In genomic region chr15:70001859-70002258, GRCh38 we compare ENCODE assay signal across 24 cellular contexts.
DNase-seq lines count a peak whose midpoint lies in the region; ATAC-seq, FAIRE-seq and TF ChIP-seq lines count a peak whose summit lies in the region.
"Had no signal": no experiment of that assay in that cellular context is flagged by ENCODE, and none has a peak within 500 bp of the region (broad histone marks: within the 10 kb centered on the region; RNA-seq: fewer than 3 reads in every experiment).

No MANE protein-coding gene starts in this region.

- H3K9me3 ChIP-seq in WERI-Rb-1 (ENCODE audit: severe bottlenecking) (peaks cover 8% of the 10 kb centered on the region), right lobe of liver (no peaks in the 10 kb centered on the region), upper lobe of right lung (peaks cover 4% of the 10 kb centered on the region), breast epithelium (peaks cover 11 to 14% of the 10 kb centered on the region in 2 donors)
- H3K9me3 ChIP-seq: BE2C had no signal

- TF ChIP-seq POLR2A in right lobe of liver (IDR thresholded peaks at IDR 0.05) (no peak), breast epithelium (IDR thresholded peaks at IDR 0.05) (no peak)

- H3K27ac Mint-ChIP-seq in activated CD8-positive, alpha-beta memory T cell treated with anti-CD3 and anti-CD28 coated beads, Interleukin-2, amount 10 ng/mL, durations not matched to agents 7 days and 5 days = no peak overlapping the region
- H3K27ac Mint-ChIP-seq: CD4-positive, alpha-beta T cell; GM23338; H9 had no signal

- CTCF ChIA-PET in activated CD8-positive, alpha-beta memory T cell treated with anti-CD3 and anti-CD28 coated beads, Interleukin-2, amount 10 ng/mL, durations not matched to agents 7 days and 5 days (lab: Charles Lee) = no interaction called here

- no peaks in the 10 kb centered on the region for H3K27me3 ChIP-seq in WERI-Rb-1 (ENCODE audit: insufficient read depth, low read depth, severe bottlenecking)
- no peaks in the 10 kb centered on the region for H3K27me3 ChIP-seq in right lobe of liver
- no peaks in the 10 kb centered on the region for H3K27me3 ChIP-seq in upper lobe of right lung
- H3K27me3 ChIP-seq in breast epithelium = no peaks in the 10 kb centered on the region
- H3K27me3 ChIP-seq: BE2C; BLaER1 treated with 17β-estradiol and CSF1 and Interleukin-3, amounts not matched to agents 10 nM and 100 nM had no signal

- intact Hi-C loops in right lobe of liver (cut with DNase I) (no loop called here), upper lobe of right lung (cut with DNase I) (no loop called here), breast epithelium (cut with DNase I; ENCODE audit: low total_unique reads) (no loop called here)

- peak in 3 of 4 donors; percentile 30 to 37 (median 31) for ATAC-seq in right lobe of liver
- peak; percentile 26 for ATAC-seq in upper lobe of right lung
- no peak for ATAC-seq in activated CD8-positive, alpha-beta memory T cell treated with anti-CD3 and anti-CD28 coated beads, Interleukin-2, amount 10 ng/mL, durations not matched to agents 7 days and 5 days
- ATAC-seq: A549, GM23338, HCT116 had no signal

- H3K4me3 Mint-ChIP-seq in activated CD8-positive, alpha-beta memory T cell treated with anti-CD3 and anti-CD28 coated beads, Interleukin-2, amount 10 ng/mL, durations not matched to agents 7 days and 5 days = no peak overlapping the region
- H3K4me3 Mint-ChIP-seq: CD14-positive monocyte; CD4-positive, alpha-beta T cell; CD8-positive, alpha-beta memory T cell; GM23338; H9 had no signal

- no peak for TF ChIP-seq CTCF in WERI-Rb-1 (IDR thresholded peaks at IDR 0.05; ENCODE audit: low read depth, low read length)
- no peak for TF ChIP-seq CTCF in right lobe of liver (IDR thresholded peaks at IDR 0.05)
- no peak for TF ChIP-seq CTCF in upper lobe of right lung (IDR thresholded peaks at IDR 0.05)
- TF ChIP-seq CTCF in breast epithelium (IDR thresholded peaks at IDR 0.05) = no peak

- 25% methylated on average over 4 of the region's 4 CpGs for WGBS in right lobe of liver (ENCODE audit: insufficient coverage, low coverage, low lambda C conversion rate, missing lambda C conversion rate)

- peaks cover 4% of the 10 kb centered on the region for H3K36me3 Mint-ChIP-seq in activated CD8-positive, alpha-beta memory T cell treated with anti-CD3 and anti-CD28 coated beads, Interleukin-2, amount 10 ng/mL, durations not matched to agents 7 days and 5 days
- H3K36me3 Mint-ChIP-seq: CD14-positive monocyte had no signal

- H3K27ac ChIP-seq in WERI-Rb-1 = peak overlapping the region; percentile 10; the same call in 1 of the 2 replicates
- H3K27ac ChIP-seq in right lobe of liver = no peak overlapping the region
- H3K27ac ChIP-seq in upper lobe of right lung = no peak overlapping the region
- H3K27ac ChIP-seq in breast epithelium = no peak overlapping the region
- H3K27ac ChIP-seq: A549; BLaER1 treated with 17β-estradiol and CSF1 and Interleukin-3, amounts not matched to agents 10 nM and 100 nM had no signal

- no peak overlapping the region for H3K4me3 ChIP-seq in WERI-Rb-1 (ENCODE audit: low read depth, low read length)
- H3K4me3 ChIP-seq in right lobe of liver = no peak overlapping the region
- H3K4me3 ChIP-seq in upper lobe of right lung = no peak overlapping the region
- H3K4me3 ChIP-seq in breast epithelium = no peak overlapping the region
- H3K4me3 ChIP-seq: A549; BLaER1 treated with 17β-estradiol and CSF1 and Interleukin-3, amounts not matched to agents 10 nM and 100 nM; GM23338 had no signal

- no peak for FAIRE-seq in GM19239 (lab: Jason Lieb, UNC)
- FAIRE-seq: A549, D721Med, G401.6, GM12892 had no signal

- H3K36me3 ChIP-seq in WERI-Rb-1 (no peaks in the 10 kb centered on the region), right lobe of liver (no peaks in the 10 kb centered on the region), upper lobe of right lung (no peaks in the 10 kb centered on the region), breast epithelium (no peaks in the 10 kb centered on the region)
- H3K36me3 ChIP-seq: BE2C; BLaER1 treated with 17β-estradiol and CSF1 and Interleukin-3, amounts not matched to agents 10 nM and 100 nM had no signal

- peaks cover 0 to 33% (median 11%) of the 10 kb centered on the region in 4 donors for H3K4me1 ChIP-seq in right lobe of liver
- no peaks in the 10 kb centered on the region for H3K4me1 ChIP-seq in upper lobe of right lung
- no peaks in the 10 kb centered on the region for H3K4me1 ChIP-seq in breast epithelium
- H3K4me1 ChIP-seq: BE2C had no signal

- peak; percentile 9 for DNase-seq in NCI-H774 (lab: John Stamatoyannopoulos, UW)
- DNase-seq in WERI-Rb-1 = no peak
- DNase-seq in right lobe of liver = no peak
- no peak for DNase-seq in upper lobe of right lung
- no peak for DNase-seq in activated CD8-positive, alpha-beta memory T cell treated with anti-CD3 and anti-CD28 coated beads, Interleukin-2, amount 10 ng/mL, durations not matched to agents 7 days and 5 days
- DNase-seq in breast epithelium (ENCODE audit: low spot score in 2 of 2) = no peak
- no peak for DNase-seq in GM19239 (ENCODE audit: insufficient read length, low spot score)
- DNase-seq: 8988T; ACHN; AML-193; BE2C; CD4-positive, alpha-beta T cell; CD8-positive, alpha-beta memory T cell; DMS 273 treated with DMSO at 0.1 percent for 48 hours; DND-41; H9 had no signal

- peaks cover 11% of the 10 kb centered on the region for H3K27me3 Mint-ChIP-seq in activated CD8-positive, alpha-beta memory T cell treated with anti-CD3 and anti-CD28 coated beads, Interleukin-2, amount 10 ng/mL, durations not matched to agents 7 days and 5 days

- peaks cover 3% of the 10 kb centered on the region for H3K9me3 Mint-ChIP-seq in activated CD8-positive, alpha-beta memory T cell treated with anti-CD3 and anti-CD28 coated beads, Interleukin-2, amount 10 ng/mL, durations not matched to agents 7 days and 5 days (ENCODE audit: low read depth)

- no peaks in the 10 kb centered on the region for H3K4me1 Mint-ChIP-seq in activated CD8-positive, alpha-beta memory T cell treated with anti-CD3 and anti-CD28 coated beads, Interleukin-2, amount 10 ng/mL, durations not matched to agents 7 days and 5 days
- H3K4me1 Mint-ChIP-seq: CD8-positive, alpha-beta memory T cell had no signal
